1 cellular context compared by ENCODE assay signal in the genomic region with DNA sequence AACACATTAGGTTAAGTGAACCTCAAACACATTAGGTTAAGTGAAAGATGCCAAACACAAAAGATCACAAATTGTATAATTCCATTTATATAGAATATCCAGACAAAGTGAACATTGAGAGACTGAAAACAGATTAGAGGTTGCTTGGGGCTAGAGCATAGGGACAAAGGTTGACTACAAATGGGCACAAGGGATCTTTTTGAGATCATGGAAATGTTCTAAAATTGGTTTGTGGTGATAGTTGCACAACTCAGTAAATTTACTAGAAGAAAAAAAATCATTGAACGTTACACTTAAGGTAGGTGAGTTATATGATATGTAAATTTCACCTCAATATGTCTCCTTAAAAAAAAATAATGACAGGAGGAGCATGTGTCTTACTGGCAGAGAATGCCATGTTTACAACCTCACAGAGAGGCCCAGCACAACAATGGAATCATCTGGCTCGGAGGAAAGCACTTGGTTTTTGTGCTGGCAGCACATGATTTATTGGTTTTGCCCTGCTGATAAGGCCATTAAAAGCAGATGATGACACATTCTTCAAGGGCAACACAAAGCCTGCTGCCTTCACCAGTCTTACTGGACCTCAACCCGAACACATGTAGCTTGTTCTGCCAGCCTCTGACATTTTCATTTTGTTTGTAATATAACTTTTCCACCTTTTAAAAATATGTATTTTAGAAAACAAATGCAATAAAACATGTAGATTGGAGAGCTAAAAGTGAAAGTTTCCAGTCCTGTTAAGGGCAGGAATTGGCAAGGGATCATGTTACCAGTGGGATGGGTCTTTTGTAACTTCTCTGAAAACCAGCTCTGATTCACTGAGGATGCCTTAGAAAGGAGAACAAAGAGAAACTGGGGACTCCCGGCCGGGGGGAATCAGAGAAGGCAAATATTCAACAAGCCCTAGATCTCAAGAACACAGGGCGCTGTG.
TF ChIP-seq lines count a peak whose summit lies in the region.

No MANE protein-coding gene starts in this region.

TF ChIP-seq in K562, 482 proteins besides CTCF, POLR2A, EP300 and RAD21 (continued from another document and continues in another):
- TF ChIP-seq, protein P1, sequence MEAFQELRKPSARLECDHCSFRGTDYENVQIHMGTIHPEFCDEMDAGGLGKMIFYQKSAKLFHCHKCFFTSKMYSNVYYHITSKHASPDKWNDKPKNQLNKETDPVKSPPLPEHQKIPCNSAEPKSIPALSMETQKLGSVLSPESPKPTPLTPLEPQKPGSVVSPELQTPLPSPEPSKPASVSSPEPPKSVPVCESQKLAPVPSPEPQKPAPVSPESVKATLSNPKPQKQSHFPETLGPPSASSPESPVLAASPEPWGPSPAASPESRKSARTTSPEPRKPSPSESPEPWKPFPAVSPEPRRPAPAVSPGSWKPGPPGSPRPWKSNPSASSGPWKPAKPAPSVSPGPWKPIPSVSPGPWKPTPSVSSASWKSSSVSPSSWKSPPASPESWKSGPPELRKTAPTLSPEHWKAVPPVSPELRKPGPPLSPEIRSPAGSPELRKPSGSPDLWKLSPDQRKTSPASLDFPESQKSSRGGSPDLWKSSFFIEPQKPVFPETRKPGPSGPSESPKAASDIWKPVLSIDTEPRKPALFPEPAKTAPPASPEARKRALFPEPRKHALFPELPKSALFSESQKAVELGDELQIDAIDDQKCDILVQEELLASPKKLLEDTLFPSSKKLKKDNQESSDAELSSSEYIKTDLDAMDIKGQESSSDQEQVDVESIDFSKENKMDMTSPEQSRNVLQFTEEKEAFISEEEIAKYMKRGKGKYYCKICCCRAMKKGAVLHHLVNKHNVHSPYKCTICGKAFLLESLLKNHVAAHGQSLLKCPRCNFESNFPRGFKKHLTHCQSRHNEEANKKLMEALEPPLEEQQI (IDR thresholded peaks at IDR 0.05), result no peak
- TF ChIP-seq, protein P2, sequence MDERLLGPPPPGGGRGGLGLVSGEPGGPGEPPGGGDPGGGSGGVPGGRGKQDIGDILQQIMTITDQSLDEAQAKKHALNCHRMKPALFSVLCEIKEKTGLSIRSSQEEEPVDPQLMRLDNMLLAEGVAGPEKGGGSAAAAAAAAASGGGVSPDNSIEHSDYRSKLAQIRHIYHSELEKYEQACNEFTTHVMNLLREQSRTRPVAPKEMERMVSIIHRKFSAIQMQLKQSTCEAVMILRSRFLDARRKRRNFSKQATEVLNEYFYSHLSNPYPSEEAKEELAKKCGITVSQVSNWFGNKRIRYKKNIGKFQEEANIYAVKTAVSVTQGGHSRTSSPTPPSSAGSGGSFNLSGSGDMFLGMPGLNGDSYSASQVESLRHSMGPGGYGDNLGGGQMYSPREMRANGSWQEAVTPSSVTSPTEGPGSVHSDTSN (CRISPR knock-in tag; IDR thresholded peaks at IDR 0.05; ENCODE audit: low read depth), result peak; percentile 93
- TF ChIP-seq, protein P2 (tag; conservative IDR thresholded peaks at IDR 0.05; ENCODE audit: low read depth), result peak; percentile 99
- TF ChIP-seq, protein P3, sequence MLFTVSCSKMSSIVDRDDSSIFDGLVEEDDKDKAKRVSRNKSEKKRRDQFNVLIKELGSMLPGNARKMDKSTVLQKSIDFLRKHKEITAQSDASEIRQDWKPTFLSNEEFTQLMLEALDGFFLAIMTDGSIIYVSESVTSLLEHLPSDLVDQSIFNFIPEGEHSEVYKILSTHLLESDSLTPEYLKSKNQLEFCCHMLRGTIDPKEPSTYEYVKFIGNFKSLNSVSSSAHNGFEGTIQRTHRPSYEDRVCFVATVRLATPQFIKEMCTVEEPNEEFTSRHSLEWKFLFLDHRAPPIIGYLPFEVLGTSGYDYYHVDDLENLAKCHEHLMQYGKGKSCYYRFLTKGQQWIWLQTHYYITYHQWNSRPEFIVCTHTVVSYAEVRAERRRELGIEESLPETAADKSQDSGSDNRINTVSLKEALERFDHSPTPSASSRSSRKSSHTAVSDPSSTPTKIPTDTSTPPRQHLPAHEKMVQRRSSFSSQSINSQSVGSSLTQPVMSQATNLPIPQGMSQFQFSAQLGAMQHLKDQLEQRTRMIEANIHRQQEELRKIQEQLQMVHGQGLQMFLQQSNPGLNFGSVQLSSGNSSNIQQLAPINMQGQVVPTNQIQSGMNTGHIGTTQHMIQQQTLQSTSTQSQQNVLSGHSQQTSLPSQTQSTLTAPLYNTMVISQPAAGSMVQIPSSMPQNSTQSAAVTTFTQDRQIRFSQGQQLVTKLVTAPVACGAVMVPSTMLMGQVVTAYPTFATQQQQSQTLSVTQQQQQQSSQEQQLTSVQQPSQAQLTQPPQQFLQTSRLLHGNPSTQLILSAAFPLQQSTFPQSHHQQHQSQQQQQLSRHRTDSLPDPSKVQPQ (CRISPR knock-in tag; IDR thresholded peaks at IDR 0.05; ENCODE audit: borderline replicate concordance), result no peak
- TF ChIP-seq NONO (IDR thresholded peaks at IDR 0.05; ENCODE audit: low read depth in 2 of 2, low read length in 1 of 2) (no peak), SMARCB1 (IDR thresholded peaks at IDR 0.05; ENCODE audit: insufficient read length, low read depth) (no peak), ZNF165 (CRISPR knock-in tag; IDR thresholded peaks at IDR 0.05; ENCODE audit: borderline replicate concordance) (no peak), RAD51 (IDR thresholded peaks at IDR 0.05; ENCODE audit: borderline replicate concordance, low read depth) (no peak), ATF7 (IDR thresholded peaks at IDR 0.05) (peak; percentile 75), FOXK1 (CRISPR knock-in tag; IDR thresholded peaks at IDR 0.05; ENCODE audit: borderline replicate concordance) (no peak), POLR2AphosphoS5 (IDR thresholded peaks at IDR 0.05; ENCODE audit: control insufficient read depth, insufficient read depth, low read depth, low read length) (no peak), MYBL2 (IDR thresholded peaks at IDR 0.05; ENCODE audit: low read depth) (no peak), MYBL2 (CRISPR knock-in tag; IDR thresholded peaks at IDR 0.05; ENCODE audit: borderline replicate concordance) (no peak), MCM5 (IDR thresholded peaks at IDR 0.05; ENCODE audit: low read depth) (no peak)
- TF ChIP-seq, protein P4, sequence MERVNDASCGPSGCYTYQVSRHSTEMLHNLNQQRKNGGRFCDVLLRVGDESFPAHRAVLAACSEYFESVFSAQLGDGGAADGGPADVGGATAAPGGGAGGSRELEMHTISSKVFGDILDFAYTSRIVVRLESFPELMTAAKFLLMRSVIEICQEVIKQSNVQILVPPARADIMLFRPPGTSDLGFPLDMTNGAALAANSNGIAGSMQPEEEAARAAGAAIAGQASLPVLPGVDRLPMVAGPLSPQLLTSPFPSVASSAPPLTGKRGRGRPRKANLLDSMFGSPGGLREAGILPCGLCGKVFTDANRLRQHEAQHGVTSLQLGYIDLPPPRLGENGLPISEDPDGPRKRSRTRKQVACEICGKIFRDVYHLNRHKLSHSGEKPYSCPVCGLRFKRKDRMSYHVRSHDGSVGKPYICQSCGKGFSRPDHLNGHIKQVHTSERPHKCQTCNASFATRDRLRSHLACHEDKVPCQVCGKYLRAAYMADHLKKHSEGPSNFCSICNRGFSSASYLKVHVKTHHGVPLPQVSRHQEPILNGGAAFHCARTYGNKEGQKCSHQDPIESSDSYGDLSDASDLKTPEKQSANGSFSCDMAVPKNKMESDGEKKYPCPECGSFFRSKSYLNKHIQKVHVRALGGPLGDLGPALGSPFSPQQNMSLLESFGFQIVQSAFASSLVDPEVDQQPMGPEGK (CRISPR knock-in tag; IDR thresholded peaks at IDR 0.05; ENCODE audit: borderline replicate concordance), result no peak
- TF ChIP-seq, protein P5, sequence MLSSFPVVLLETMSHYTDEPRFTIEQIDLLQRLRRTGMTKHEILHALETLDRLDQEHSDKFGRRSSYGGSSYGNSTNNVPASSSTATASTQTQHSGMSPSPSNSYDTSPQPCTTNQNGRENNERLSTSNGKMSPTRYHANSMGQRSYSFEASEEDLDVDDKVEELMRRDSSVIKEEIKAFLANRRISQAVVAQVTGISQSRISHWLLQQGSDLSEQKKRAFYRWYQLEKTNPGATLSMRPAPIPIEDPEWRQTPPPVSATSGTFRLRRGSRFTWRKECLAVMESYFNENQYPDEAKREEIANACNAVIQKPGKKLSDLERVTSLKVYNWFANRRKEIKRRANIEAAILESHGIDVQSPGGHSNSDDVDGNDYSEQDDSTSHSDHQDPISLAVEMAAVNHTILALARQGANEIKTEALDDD (IDR thresholded peaks at IDR 0.05), result no peak
- TF ChIP-seq, protein P6, sequence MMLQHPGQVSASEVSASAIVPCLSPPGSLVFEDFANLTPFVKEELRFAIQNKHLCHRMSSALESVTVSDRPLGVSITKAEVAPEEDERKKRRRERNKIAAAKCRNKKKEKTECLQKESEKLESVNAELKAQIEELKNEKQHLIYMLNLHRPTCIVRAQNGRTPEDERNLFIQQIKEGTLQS (IDR thresholded peaks at IDR 0.05), result peak; percentile 87; the same call in 1 of the 2 replicates
- TF ChIP-seq, protein P6 (CRISPR knock-in tag; conservative IDR thresholded peaks at IDR 0.05), result no peak
- TF ChIP-seq, protein P7, sequence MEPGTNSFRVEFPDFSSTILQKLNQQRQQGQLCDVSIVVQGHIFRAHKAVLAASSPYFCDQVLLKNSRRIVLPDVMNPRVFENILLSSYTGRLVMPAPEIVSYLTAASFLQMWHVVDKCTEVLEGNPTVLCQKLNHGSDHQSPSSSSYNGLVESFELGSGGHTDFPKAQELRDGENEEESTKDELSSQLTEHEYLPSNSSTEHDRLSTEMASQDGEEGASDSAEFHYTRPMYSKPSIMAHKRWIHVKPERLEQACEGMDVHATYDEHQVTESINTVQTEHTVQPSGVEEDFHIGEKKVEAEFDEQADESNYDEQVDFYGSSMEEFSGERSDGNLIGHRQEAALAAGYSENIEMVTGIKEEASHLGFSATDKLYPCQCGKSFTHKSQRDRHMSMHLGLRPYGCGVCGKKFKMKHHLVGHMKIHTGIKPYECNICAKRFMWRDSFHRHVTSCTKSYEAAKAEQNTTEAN (CRISPR knock-in tag; IDR thresholded peaks at IDR 0.05), result no peak
- TF ChIP-seq, protein P8, sequence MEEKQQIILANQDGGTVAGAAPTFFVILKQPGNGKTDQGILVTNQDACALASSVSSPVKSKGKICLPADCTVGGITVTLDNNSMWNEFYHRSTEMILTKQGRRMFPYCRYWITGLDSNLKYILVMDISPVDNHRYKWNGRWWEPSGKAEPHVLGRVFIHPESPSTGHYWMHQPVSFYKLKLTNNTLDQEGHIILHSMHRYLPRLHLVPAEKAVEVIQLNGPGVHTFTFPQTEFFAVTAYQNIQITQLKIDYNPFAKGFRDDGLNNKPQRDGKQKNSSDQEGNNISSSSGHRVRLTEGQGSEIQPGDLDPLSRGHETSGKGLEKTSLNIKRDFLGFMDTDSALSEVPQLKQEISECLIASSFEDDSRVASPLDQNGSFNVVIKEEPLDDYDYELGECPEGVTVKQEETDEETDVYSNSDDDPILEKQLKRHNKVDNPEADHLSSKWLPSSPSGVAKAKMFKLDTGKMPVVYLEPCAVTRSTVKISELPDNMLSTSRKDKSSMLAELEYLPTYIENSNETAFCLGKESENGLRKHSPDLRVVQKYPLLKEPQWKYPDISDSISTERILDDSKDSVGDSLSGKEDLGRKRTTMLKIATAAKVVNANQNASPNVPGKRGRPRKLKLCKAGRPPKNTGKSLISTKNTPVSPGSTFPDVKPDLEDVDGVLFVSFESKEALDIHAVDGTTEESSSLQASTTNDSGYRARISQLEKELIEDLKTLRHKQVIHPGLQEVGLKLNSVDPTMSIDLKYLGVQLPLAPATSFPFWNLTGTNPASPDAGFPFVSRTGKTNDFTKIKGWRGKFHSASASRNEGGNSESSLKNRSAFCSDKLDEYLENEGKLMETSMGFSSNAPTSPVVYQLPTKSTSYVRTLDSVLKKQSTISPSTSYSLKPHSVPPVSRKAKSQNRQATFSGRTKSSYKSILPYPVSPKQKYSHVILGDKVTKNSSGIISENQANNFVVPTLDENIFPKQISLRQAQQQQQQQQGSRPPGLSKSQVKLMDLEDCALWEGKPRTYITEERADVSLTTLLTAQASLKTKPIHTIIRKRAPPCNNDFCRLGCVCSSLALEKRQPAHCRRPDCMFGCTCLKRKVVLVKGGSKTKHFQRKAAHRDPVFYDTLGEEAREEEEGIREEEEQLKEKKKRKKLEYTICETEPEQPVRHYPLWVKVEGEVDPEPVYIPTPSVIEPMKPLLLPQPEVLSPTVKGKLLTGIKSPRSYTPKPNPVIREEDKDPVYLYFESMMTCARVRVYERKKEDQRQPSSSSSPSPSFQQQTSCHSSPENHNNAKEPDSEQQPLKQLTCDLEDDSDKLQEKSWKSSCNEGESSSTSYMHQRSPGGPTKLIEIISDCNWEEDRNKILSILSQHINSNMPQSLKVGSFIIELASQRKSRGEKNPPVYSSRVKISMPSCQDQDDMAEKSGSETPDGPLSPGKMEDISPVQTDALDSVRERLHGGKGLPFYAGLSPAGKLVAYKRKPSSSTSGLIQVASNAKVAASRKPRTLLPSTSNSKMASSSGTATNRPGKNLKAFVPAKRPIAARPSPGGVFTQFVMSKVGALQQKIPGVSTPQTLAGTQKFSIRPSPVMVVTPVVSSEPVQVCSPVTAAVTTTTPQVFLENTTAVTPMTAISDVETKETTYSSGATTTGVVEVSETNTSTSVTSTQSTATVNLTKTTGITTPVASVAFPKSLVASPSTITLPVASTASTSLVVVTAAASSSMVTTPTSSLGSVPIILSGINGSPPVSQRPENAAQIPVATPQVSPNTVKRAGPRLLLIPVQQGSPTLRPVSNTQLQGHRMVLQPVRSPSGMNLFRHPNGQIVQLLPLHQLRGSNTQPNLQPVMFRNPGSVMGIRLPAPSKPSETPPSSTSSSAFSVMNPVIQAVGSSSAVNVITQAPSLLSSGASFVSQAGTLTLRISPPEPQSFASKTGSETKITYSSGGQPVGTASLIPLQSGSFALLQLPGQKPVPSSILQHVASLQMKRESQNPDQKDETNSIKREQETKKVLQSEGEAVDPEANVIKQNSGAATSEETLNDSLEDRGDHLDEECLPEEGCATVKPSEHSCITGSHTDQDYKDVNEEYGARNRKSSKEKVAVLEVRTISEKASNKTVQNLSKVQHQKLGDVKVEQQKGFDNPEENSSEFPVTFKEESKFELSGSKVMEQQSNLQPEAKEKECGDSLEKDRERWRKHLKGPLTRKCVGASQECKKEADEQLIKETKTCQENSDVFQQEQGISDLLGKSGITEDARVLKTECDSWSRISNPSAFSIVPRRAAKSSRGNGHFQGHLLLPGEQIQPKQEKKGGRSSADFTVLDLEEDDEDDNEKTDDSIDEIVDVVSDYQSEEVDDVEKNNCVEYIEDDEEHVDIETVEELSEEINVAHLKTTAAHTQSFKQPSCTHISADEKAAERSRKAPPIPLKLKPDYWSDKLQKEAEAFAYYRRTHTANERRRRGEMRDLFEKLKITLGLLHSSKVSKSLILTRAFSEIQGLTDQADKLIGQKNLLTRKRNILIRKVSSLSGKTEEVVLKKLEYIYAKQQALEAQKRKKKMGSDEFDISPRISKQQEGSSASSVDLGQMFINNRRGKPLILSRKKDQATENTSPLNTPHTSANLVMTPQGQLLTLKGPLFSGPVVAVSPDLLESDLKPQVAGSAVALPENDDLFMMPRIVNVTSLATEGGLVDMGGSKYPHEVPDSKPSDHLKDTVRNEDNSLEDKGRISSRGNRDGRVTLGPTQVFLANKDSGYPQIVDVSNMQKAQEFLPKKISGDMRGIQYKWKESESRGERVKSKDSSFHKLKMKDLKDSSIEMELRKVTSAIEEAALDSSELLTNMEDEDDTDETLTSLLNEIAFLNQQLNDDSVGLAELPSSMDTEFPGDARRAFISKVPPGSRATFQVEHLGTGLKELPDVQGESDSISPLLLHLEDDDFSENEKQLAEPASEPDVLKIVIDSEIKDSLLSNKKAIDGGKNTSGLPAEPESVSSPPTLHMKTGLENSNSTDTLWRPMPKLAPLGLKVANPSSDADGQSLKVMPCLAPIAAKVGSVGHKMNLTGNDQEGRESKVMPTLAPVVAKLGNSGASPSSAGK (IDR thresholded peaks at IDR 0.05), result no peak
